8 cellular contexts compared by ENCODE assay signal in the genomic region with DNA sequence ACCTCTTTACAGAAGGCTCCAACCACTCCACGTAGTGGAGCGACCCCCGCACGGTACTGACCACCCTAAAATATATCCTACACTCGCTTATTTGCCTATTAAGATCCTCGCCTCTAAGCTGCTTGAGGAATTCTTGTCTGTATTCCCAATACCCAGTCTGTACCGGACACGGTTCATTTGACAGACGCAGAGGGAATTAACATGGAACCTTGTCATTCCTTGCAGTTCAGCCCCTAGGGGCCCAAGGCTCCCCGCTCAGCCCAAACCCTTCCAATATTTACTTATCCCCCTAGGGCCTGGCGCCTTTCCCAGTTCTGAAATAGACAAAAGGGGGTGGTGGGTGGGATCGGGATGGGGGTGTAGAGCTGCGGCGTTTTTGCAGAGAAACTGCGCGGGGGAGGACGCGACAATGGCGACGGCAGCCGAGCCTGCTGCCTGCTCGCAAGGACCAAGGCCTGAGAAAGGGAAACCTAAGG. TPM values are rescaled to one million over a fixed set of nuclear protein-coding genes. Genes with fewer than 3 reads are reported as not detected.
DNase-seq lines count a peak whose midpoint lies in the region; ATAC-seq, FAIRE-seq and TF ChIP-seq lines count a peak whose summit lies in the region.

No MANE protein-coding gene starts in this region.

- intact Hi-C loops in activated T-helper 1 cell treated with anti-CD3 and anti-CD28 coated beads, Interleukin-12 subunit alpha, Interleukin-12 subunit beta, Interleukin-2, Interleukin-4 antibody, amounts not matched to agents 30 ng/mL and 10 ng/mL and 1 ng/mL, durations not matched to agents 14 hours and 24 hours and 36 hours (cut with micrococcal nuclease), result loop anchor here (5.0 kb wide), 1 partner anchor 846 kb away; the partner anchor contains the start of gene NDUFB7

- ATAC-seq in GM19328 (IDR thresholded peaks at IDR 0.05; ENCODE audit: unreplicated experiment) (no peak), HG02610 (IDR thresholded peaks at IDR 0.05; ENCODE audit: unreplicated experiment) (no peak)

- H3K4me1 ChIP-seq in HUES64 (ENCODE audit: insufficient read depth, low read length) (peaks cover 7% of the 10 kb centered on the region; the same call in 1 of the 2 replicates), right atrium auricular region (peaks cover 0 to 61% of the 10 kb centered on the region in 2 donors)

- WGBS in HUES64, result 1% methylated on average over 22 of the region's 22 CpGs

- H3K9ac ChIP-seq in HUES64 (ENCODE audit: low read depth, low read length), result peak overlapping the region; percentile 98

- H3K27ac ChIP-seq in HUES64 (ENCODE audit: low read depth, low read length) (peak overlapping the region; percentile 90), right atrium auricular region (peak overlapping the region; percentile 87 to 93)

- DNase-seq in AG08395 (ENCODE audit: low spot score) (peak; percentile 30), right atrium auricular region (ENCODE audit: low spot score) (no peak), skeletal muscle cell (ENCODE audit: low read depth) (no peak), GM19239 (ENCODE audit: insufficient read length, low spot score) (no peak)
- DNase-seq in activated T-helper 1 cell treated with anti-CD3 and anti-CD28 coated beads, Interleukin-12 subunit alpha, Interleukin-12 subunit beta, Interleukin-2, Interleukin-4 antibody, amounts not matched to agents 30 ng/mL and 10 ng/mL and 1 ng/mL, durations not matched to agents 14 hours and 24 hours and 36 hours (ENCODE audit: low spot score), result no peak

- H3K4me3 Mint-ChIP-seq in activated T-helper 1 cell treated with anti-CD3 and anti-CD28 coated beads, Interleukin-12 subunit alpha, Interleukin-12 subunit beta, Interleukin-2, Interleukin-4 antibody, amounts not matched to agents 30 ng/mL and 10 ng/mL and 1 ng/mL, durations not matched to agents 14 hours and 24 hours and 36 hours, result peak overlapping the region; percentile 98

- H3K27me3 Mint-ChIP-seq in activated T-helper 1 cell treated with anti-CD3 and anti-CD28 coated beads, Interleukin-12 subunit alpha, Interleukin-12 subunit beta, Interleukin-2, Interleukin-4 antibody, amounts not matched to agents 30 ng/mL and 10 ng/mL and 1 ng/mL, durations not matched to agents 14 hours and 24 hours and 36 hours (ENCODE audit: insufficient read depth), result no peaks in the 10 kb centered on the region

- H3K27me3 ChIP-seq in HUES64 (ENCODE audit: insufficient read depth, low read length) (no peaks in the 10 kb centered on the region), right atrium auricular region (no peaks in the 10 kb centered on the region)

- FAIRE-seq in GM19239 (lab: Jason Lieb, UNC), result no peak

- no peaks in the 10 kb centered on the region for H3K9me3 ChIP-seq in HUES64 (ENCODE audit: insufficient read depth, low read depth, low read length)
- H3K9me3 ChIP-seq in right atrium auricular region, result no peaks in the 10 kb centered on the region

- H3K4me1 Mint-ChIP-seq in activated T-helper 1 cell treated with anti-CD3 and anti-CD28 coated beads, Interleukin-12 subunit alpha, Interleukin-12 subunit beta, Interleukin-2, Interleukin-4 antibody, amounts not matched to agents 30 ng/mL and 10 ng/mL and 1 ng/mL, durations not matched to agents 14 hours and 24 hours and 36 hours (ENCODE audit: low read depth), result peaks cover 21% of the 10 kb centered on the region

- H3K36me3 ChIP-seq in HUES64 (ENCODE audit: insufficient read depth, low read length), result peaks cover 25% of the 10 kb centered on the region
- peaks cover 19% of the 10 kb centered on the region for H3K36me3 ChIP-seq in right atrium auricular region

- H3K36me3 Mint-ChIP-seq in activated T-helper 1 cell treated with anti-CD3 and anti-CD28 coated beads, Interleukin-12 subunit alpha, Interleukin-12 subunit beta, Interleukin-2, Interleukin-4 antibody, amounts not matched to agents 30 ng/mL and 10 ng/mL and 1 ng/mL, durations not matched to agents 14 hours and 24 hours and 36 hours (ENCODE audit: low read depth), result peaks cover 26% of the 10 kb centered on the region

- peak overlapping the region; percentile 96 for H3K4me3 ChIP-seq in HUES64 (ENCODE audit: low read length)
- peak overlapping the region; percentile 93 to 97 for H3K4me3 ChIP-seq in right atrium auricular region
- peak overlapping the region; percentile 96 for H3K4me3 ChIP-seq in skeletal muscle cell (ENCODE audit: low read depth, low read length)

- TF ChIP-seq CTCF in right atrium auricular region (IDR thresholded peaks at IDR 0.05), result no peak

- H3K9me3 Mint-ChIP-seq in activated T-helper 1 cell treated with anti-CD3 and anti-CD28 coated beads, Interleukin-12 subunit alpha, Interleukin-12 subunit beta, Interleukin-2, Interleukin-4 antibody, amounts not matched to agents 30 ng/mL and 10 ng/mL and 1 ng/mL, durations not matched to agents 14 hours and 24 hours and 36 hours, result no peaks in the 10 kb centered on the region

- H3K27ac Mint-ChIP-seq in activated T-helper 1 cell treated with anti-CD3 and anti-CD28 coated beads, Interleukin-12 subunit alpha, Interleukin-12 subunit beta, Interleukin-2, Interleukin-4 antibody, amounts not matched to agents 30 ng/mL and 10 ng/mL and 1 ng/mL, durations not matched to agents 14 hours and 24 hours and 36 hours, result peak overlapping the region; percentile 58

RNA-seq across cellular contexts. Expression of gene AKAP8L, which starts 0.6 kb away (rescaled TPM):
- 58.4 TPM for polyA plus RNA-seq in HUES64 (2013, experiment 1 of 2)
- 70.2 TPM for polyA plus RNA-seq in HUES64 (2013, experiment 2 of 2)
- 73.8 and 77.9 TPM in 2 replicates for total RNA-seq in activated T-helper 1 cell treated with anti-CD3 and anti-CD28 coated beads, Interleukin-12 subunit alpha, Interleukin-12 subunit beta, Interleukin-2, Interleukin-4 antibody, amounts not matched to agents 30 ng/mL and 10 ng/mL and 1 ng/mL, durations not matched to agents 14 hours and 24 hours and 36 hours
- 10 to 100 TPM; 66.5 to 78.2 TPM for total RNA-seq in right atrium auricular region

RNA-seq across cellular contexts. Expression of gene WIZ, which starts 31.6 kb away (rescaled TPM):
- 30.4 TPM for polyA plus RNA-seq in HUES64 (2013, experiment 1 of 2)
- polyA plus RNA-seq in HUES64 (2013, experiment 2 of 2), result 32.7 TPM
- 37.6 and 38.7 TPM in 2 replicates for total RNA-seq in activated T-helper 1 cell treated with anti-CD3 and anti-CD28 coated beads, Interleukin-12 subunit alpha, Interleukin-12 subunit beta, Interleukin-2, Interleukin-4 antibody, amounts not matched to agents 30 ng/mL and 10 ng/mL and 1 ng/mL, durations not matched to agents 14 hours and 24 hours and 36 hours
- total RNA-seq in right atrium auricular region, result 10 to 100 TPM; 22.4 to 44.2 TPM

RNA-seq across cellular contexts. Expression of gene AKAP8, which starts 38.6 kb away (rescaled TPM):
- 19.7 TPM for polyA plus RNA-seq in HUES64 (2013, experiment 1 of 2)
- 18.3 TPM for polyA plus RNA-seq in HUES64 (2013, experiment 2 of 2)
- 52.7 and 57.5 TPM in 2 replicates for total RNA-seq in activated T-helper 1 cell treated with anti-CD3 and anti-CD28 coated beads, Interleukin-12 subunit alpha, Interleukin-12 subunit beta, Interleukin-2, Interleukin-4 antibody, amounts not matched to agents 30 ng/mL and 10 ng/mL and 1 ng/mL, durations not matched to agents 14 hours and 24 hours and 36 hours
- total RNA-seq in right atrium auricular region, result 10 to 100 TPM; 12.3 to 17.9 TPM

RNA-seq across cellular contexts. Expression of gene RASAL3, which starts 46.2 kb away (rescaled TPM):
- polyA plus RNA-seq in HUES64 (2013, experiment 1 of 2), result not detected
- polyA plus RNA-seq in HUES64 (2013, experiment 2 of 2), result not detected
- total RNA-seq in activated T-helper 1 cell treated with anti-CD3 and anti-CD28 coated beads, Interleukin-12 subunit alpha, Interleukin-12 subunit beta, Interleukin-2, Interleukin-4 antibody, amounts not matched to agents 30 ng/mL and 10 ng/mL and 1 ng/mL, durations not matched to agents 14 hours and 24 hours and 36 hours, result 130 and 132 TPM in 2 replicates
- total RNA-seq in right atrium auricular region, result 1 to 10 TPM in 1 of 2 donors, under 1 TPM in 1; 0.48 to 1.7 TPM
